Comparison of ENCODE assay signal across 8 cellular contexts in genomic region chr1:231357831-231358354, GRCh38. TPM values are rescaled to one million over a fixed set of nuclear protein-coding genes. Genes with fewer than 3 reads are reported as not detected.
DNase-seq lines count a peak whose midpoint lies in the region; ATAC-seq and TF ChIP-seq lines count a peak whose summit lies in the region.

No MANE protein-coding gene starts in this region.

- H3K9me3 ChIP-seq in IMR-90 (ENCODE audit: control insufficient read depth, insufficient read depth, low read length): no peaks in the 10 kb centered on the region
- no peaks in the 10 kb centered on the region for H3K9me3 ChIP-seq in NT2/D1 (ENCODE audit: insufficient read depth, low read length)

- H3K4ac ChIP-seq in IMR-90 (ENCODE audit: low read depth, low read length): no peak overlapping the region

- no peak overlapping the region for H3K18ac ChIP-seq in IMR-90 (ENCODE audit: low read depth, low read length)

- peak overlapping the region; percentile 44; the same call in 1 of the 2 replicates for H3K4me2 ChIP-seq in IMR-90 (ENCODE audit: low read depth, low read length)

- WGBS in IMR-90 (ENCODE audit: extremely low coverage in 2 of 2, insufficient read length in 1 of 2), 2 experiments: 0% methylated on average over 1 of the region's 4 CpGs; no CpG with 5 or more reads in 1 of the 2 experiments

- intact Hi-C loops in IMR-90 (cut with micrococcal nuclease): loop anchor here (1.0 to 5.0 kb wide), 4 partner anchors 62 to 399 kb away; partner anchors contain the start of gene TSNAX
- intact Hi-C loops in left cardiac atrium (cut with DNase I): loop anchor here (2.0 to 5.0 kb wide), 3 partner anchors 65 to 233 kb away; partner anchors contain the start of gene EGLN1 (in 1 of the 2)

- peak; percentile 79 for ATAC-seq in GM21576 (IDR thresholded peaks at IDR 0.05; ENCODE audit: unreplicated experiment)
- peak; percentile 75 for ATAC-seq in IMR-90 (ENCODE audit: low read depth)
- ATAC-seq in left cardiac atrium: peak; percentile 81 to 84

- no peak overlapping the region for H3K27ac ChIP-seq in IMR-90 (ENCODE audit: insufficient read depth, low read length)

- TF ChIP-seq RAD21 in IMR-90 (IDR thresholded peaks at IDR 0.05; ENCODE audit: low read length): peak; percentile 92

- H4K20me1 ChIP-seq in IMR-90 (ENCODE audit: insufficient read depth, low read length): no peaks in the 10 kb centered on the region; the same call in 1 of the 2 replicates

- H3K56ac ChIP-seq in IMR-90 (ENCODE audit: extremely low read depth, insufficient read depth, low read length): no peak overlapping the region

- H3K9ac ChIP-seq in IMR-90 (ENCODE audit: low read depth, low read length): no peak overlapping the region
- H3K9ac ChIP-seq in NT2/D1 (ENCODE audit: insufficient read length, low read depth): no peak overlapping the region

- dilution Hi-C loops in IMR-90 (cut with HindIII; ENCODE audit: low sequenced_read_pairs, unreplicated experiment): no loop called here

- H3K23ac ChIP-seq in IMR-90 (ENCODE audit: low read depth, low read length): no peak overlapping the region

- peaks cover 4% of the 10 kb centered on the region; the same call in 1 of the 2 replicates for H3K9me1 ChIP-seq in IMR-90 (ENCODE audit: insufficient read depth, low read length)

- H3K4me3 ChIP-seq in IMR-90 (ENCODE audit: insufficient read depth, low read depth, low read length) (no peak overlapping the region), NT2/D1 (ENCODE audit: insufficient read length, low read depth) (no peak overlapping the region)

- TF ChIP-seq POLR2A in IMR-90 (IDR thresholded peaks at IDR 0.05; ENCODE audit: low read depth, low read length): peak; percentile 37; the same call in 1 of the 2 replicates

- H2AK9ac ChIP-seq in IMR-90 (replicated peaks; ENCODE audit: low read depth, low read length, poor library complexity): no peak overlapping the region

- H4K5ac ChIP-seq in IMR-90 (ENCODE audit: low read depth, low read length): no peak overlapping the region

- H3K79me1 ChIP-seq in IMR-90 (ENCODE audit: low read depth in 1 of 2, low read length in 2 of 2): peaks cover 18 to 19% of the 10 kb centered on the region in 2 experiments

- POLR2A ChIA-PET in IMR-90 (lab: Charles Lee; ENCODE audit: unreplicated experiment): no interaction called here

- peak; percentile 87 for TF ChIP-seq CTCF in IMR-90 (conservative IDR thresholded peaks at IDR 0.05; ENCODE audit: low read depth, low read length)

- H3K36me3 ChIP-seq in IMR-90 (ENCODE audit: control insufficient read depth, insufficient read depth, low read length): peaks cover 5% of the 10 kb centered on the region
- peaks cover 14% of the 10 kb centered on the region for H3K36me3 ChIP-seq in NT2/D1 (ENCODE audit: insufficient read depth, insufficient read length, low read length)

- H3K14ac ChIP-seq in IMR-90 (replicated peaks; ENCODE audit: low read depth, low read length): no peak overlapping the region

- CTCF ChIA-PET in IMR-90 (lab: Yijun Ruan, JAX): interaction anchor here (0.6 to 0.9 kb wide), 2 partner anchors 175 to 226 kb away, joined by 4 read pairs; no protein-coding TSS in a partner anchor

- no peak overlapping the region for H4K8ac ChIP-seq in IMR-90 (ENCODE audit: low read depth in 2 of 2, low read length in 2 of 2)

- H3K4me1 ChIP-seq in IMR-90 (ENCODE audit: control insufficient read depth, insufficient read depth, low read length): peaks cover 5% of the 10 kb centered on the region
- no peaks in the 10 kb centered on the region for H3K4me1 ChIP-seq in NT2/D1 (ENCODE audit: insufficient read depth, insufficient read length)

- no TSS peak for BruUV-seq in IMR-90 (replicated peaks; lab: Mats Ljungman, UMichigan)

- H4K91ac ChIP-seq in IMR-90 (ENCODE audit: insufficient read depth, low read depth, low read length): no peak overlapping the region

- H2BK5ac ChIP-seq in IMR-90 (ENCODE audit: low read depth, low read length, poor library complexity, severe bottlenecking): no peak overlapping the region

- in situ Hi-C loops in IMR-90 (cut with MboI; ENCODE audit: low sequenced_read_pairs): no loop called here

- no peak overlapping the region for H2AK5ac ChIP-seq in IMR-90 (ENCODE audit: low read depth, low read length)

- DNase-seq in activated effector memory CD4-positive, alpha-beta T cell treated with anti-CD3 and anti-CD28 coated beads, Interleukin-2, amount 50 U/mL, for 16 hours: peak; percentile 68
- no peak for DNase-seq in activated effector memory CD4-positive, alpha-beta T cell treated with Interleukin-2 at 50 U/mL for 16 hours
- peak; percentile 79 for DNase-seq in IMR-90
- peak; percentile 44 for DNase-seq in NT2/D1 (ENCODE audit: low read depth, low spot score)
- peak; percentile 78 for DNase-seq in amniotic epithelial cell (ENCODE audit: low read depth)
- peak; percentile 23 for DNase-seq in left cardiac atrium
- DNase-seq in retina: peak; percentile 52

- H2BK15ac ChIP-seq in IMR-90 (ENCODE audit: low read depth, low read length): no peak overlapping the region

- no peak overlapping the region for H2BK20ac ChIP-seq in IMR-90 (ENCODE audit: low read depth, low read length)

- no peak overlapping the region for H2BK120ac ChIP-seq in IMR-90 (ENCODE audit: low read depth, low read length)

- no peak overlapping the region for H2AFZ ChIP-seq in IMR-90 (replicated peaks; ENCODE audit: low read length, poor library complexity)

- H3K27me3 ChIP-seq in IMR-90 (ENCODE audit: control insufficient read depth, insufficient read depth, low read length): no peaks in the 10 kb centered on the region
- H3K27me3 ChIP-seq in NT2/D1 (ENCODE audit: insufficient read depth, insufficient read length): no peaks in the 10 kb centered on the region

TF ChIP-seq in IMR-90, 13 proteins besides CTCF, POLR2A, EP300 and RAD21:
- TF ChIP-seq CHD1 (IDR thresholded peaks at IDR 0.05; ENCODE audit: low read depth, low read length) (no peak), MAFK (IDR thresholded peaks at IDR 0.05; ENCODE audit: low read depth, low read length) (no peak), RCOR1 (IDR thresholded peaks at IDR 0.05; ENCODE audit: insufficient replicate concordance, low read length) (no peak), RFX5 (IDR thresholded peaks at IDR 0.05; ENCODE audit: low read depth, low read length) (no peak), CEBPB (IDR thresholded peaks at IDR 0.05; ENCODE audit: low read depth, low read length) (peak; percentile 53), SMC3 (IDR thresholded peaks at IDR 0.05; ENCODE audit: low read depth, low read length) (peak; percentile 91), USF2 (IDR thresholded peaks at IDR 0.05; ENCODE audit: low read depth, low read length) (no peak), ELK1 (IDR thresholded peaks at IDR 0.05; ENCODE audit: borderline replicate concordance, low read depth, low read length) (no peak), MXI1 (IDR thresholded peaks at IDR 0.05; ENCODE audit: borderline replicate concordance, low read depth, low read length) (no peak), FOS (IDR thresholded peaks at IDR 0.05; ENCODE audit: low read depth, low read length) (no peak), MAZ (IDR thresholded peaks at IDR 0.05; ENCODE audit: borderline replicate concordance, low read depth, low read length) (no peak)

RNA-seq across cellular contexts. Expression of gene SPRTN, which starts 19.8 kb away (rescaled TPM):
- total RNA-seq in IMR-90 (2012; rRNA removed): 16.4 and 17.4 TPM in 2 replicates
- 6.5 and 7.5 TPM in 2 replicates for polyA plus RNA-seq in IMR-90 (2012; rRNA removed)
- polyA plus RNA-seq in IMR-90 (2012; cell fraction: cytosol; rRNA removed): 5.7 and 6.5 TPM in 2 replicates
- 5.5 and 10.2 TPM in 2 replicates for polyA plus RNA-seq in IMR-90 (2012; cell fraction: nucleus; rRNA removed; ENCODE audit: low replicate concordance)
- total RNA-seq in left cardiac atrium: 1 to 10 TPM; 6.8 to 7.7 TPM

RNA-seq across cellular contexts. Expression of gene EXOC8, which starts 20.2 kb away (rescaled TPM):
- total RNA-seq in IMR-90 (2012; rRNA removed) (11.5 and 15.3 TPM in 2 replicates), left cardiac atrium (10 to 100 TPM; 12.0 to 17.0 TPM)
- 2.6 and 2.7 TPM in 2 replicates for polyA plus RNA-seq in IMR-90 (2012; rRNA removed)
- 1.5 and 1.8 TPM in 2 replicates for polyA plus RNA-seq in IMR-90 (2012; cell fraction: cytosol; rRNA removed)
- polyA plus RNA-seq in IMR-90 (2012; cell fraction: nucleus; rRNA removed; ENCODE audit: low replicate concordance): 2.1 and 3.3 TPM in 2 replicates
